ENCODE assay signal across 1 cellular context in the genomic region with DNA sequence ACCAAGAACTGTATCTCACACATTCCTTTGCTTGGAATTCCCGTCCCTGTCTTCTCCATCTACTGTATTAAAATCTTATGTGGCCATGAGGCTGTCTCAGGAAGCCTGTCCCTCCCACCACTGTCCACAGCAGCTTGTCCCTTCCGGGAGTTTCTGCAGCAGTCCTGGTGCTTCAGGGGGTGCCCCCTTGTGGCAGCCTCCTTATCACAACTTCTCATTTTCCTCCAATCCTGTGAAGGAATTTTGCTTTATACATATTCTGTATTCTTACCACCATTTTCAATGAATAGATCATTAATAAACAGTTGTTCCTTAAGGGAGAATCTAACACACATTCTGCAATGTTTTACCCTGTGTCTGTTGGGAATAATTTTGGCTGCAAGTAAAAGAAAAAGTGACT.
TF ChIP-seq lines count a peak whose summit lies in the region.

No MANE protein-coding gene starts in this region.

TF ChIP-seq in WTC11, 78 proteins besides CTCF, POLR2A, EP300 and RAD21 (continued from another document):
- TF ChIP-seq, protein P1, sequence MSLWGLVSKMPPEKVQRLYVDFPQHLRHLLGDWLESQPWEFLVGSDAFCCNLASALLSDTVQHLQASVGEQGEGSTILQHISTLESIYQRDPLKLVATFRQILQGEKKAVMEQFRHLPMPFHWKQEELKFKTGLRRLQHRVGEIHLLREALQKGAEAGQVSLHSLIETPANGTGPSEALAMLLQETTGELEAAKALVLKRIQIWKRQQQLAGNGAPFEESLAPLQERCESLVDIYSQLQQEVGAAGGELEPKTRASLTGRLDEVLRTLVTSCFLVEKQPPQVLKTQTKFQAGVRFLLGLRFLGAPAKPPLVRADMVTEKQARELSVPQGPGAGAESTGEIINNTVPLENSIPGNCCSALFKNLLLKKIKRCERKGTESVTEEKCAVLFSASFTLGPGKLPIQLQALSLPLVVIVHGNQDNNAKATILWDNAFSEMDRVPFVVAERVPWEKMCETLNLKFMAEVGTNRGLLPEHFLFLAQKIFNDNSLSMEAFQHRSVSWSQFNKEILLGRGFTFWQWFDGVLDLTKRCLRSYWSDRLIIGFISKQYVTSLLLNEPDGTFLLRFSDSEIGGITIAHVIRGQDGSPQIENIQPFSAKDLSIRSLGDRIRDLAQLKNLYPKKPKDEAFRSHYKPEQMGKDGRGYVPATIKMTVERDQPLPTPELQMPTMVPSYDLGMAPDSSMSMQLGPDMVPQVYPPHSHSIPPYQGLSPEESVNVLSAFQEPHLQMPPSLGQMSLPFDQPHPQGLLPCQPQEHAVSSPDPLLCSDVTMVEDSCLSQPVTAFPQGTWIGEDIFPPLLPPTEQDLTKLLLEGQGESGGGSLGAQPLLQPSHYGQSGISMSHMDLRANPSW (CRISPR knock-in tag; conservative IDR thresholded peaks at IDR 0.05; ENCODE audit: low read depth), result no peak
- TF ChIP-seq FOXP1 (CRISPR knock-in tag; IDR thresholded peaks at IDR 0.05; ENCODE audit: borderline replicate concordance), result no peak
- TF ChIP-seq, protein P2, sequence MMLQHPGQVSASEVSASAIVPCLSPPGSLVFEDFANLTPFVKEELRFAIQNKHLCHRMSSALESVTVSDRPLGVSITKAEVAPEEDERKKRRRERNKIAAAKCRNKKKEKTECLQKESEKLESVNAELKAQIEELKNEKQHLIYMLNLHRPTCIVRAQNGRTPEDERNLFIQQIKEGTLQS (CRISPR knock-in tag; conservative IDR thresholded peaks at IDR 0.05), result no peak
- TF ChIP-seq, protein P3, sequence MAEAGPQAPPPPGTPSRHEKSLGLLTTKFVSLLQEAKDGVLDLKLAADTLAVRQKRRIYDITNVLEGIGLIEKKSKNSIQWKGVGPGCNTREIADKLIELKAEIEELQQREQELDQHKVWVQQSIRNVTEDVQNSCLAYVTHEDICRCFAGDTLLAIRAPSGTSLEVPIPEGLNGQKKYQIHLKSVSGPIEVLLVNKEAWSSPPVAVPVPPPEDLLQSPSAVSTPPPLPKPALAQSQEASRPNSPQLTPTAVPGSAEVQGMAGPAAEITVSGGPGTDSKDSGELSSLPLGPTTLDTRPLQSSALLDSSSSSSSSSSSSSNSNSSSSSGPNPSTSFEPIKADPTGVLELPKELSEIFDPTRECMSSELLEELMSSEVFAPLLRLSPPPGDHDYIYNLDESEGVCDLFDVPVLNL (CRISPR knock-in tag; IDR thresholded peaks at IDR 0.05; ENCODE audit: borderline replicate concordance, low read depth), result no peak
- no peak for TF ChIP-seq HMGA2 (CRISPR knock-in tag; IDR thresholded peaks at IDR 0.05)
- TF ChIP-seq CREB1 (CRISPR knock-in tag; IDR thresholded peaks at IDR 0.05), result no peak
- TF ChIP-seq, protein P4, sequence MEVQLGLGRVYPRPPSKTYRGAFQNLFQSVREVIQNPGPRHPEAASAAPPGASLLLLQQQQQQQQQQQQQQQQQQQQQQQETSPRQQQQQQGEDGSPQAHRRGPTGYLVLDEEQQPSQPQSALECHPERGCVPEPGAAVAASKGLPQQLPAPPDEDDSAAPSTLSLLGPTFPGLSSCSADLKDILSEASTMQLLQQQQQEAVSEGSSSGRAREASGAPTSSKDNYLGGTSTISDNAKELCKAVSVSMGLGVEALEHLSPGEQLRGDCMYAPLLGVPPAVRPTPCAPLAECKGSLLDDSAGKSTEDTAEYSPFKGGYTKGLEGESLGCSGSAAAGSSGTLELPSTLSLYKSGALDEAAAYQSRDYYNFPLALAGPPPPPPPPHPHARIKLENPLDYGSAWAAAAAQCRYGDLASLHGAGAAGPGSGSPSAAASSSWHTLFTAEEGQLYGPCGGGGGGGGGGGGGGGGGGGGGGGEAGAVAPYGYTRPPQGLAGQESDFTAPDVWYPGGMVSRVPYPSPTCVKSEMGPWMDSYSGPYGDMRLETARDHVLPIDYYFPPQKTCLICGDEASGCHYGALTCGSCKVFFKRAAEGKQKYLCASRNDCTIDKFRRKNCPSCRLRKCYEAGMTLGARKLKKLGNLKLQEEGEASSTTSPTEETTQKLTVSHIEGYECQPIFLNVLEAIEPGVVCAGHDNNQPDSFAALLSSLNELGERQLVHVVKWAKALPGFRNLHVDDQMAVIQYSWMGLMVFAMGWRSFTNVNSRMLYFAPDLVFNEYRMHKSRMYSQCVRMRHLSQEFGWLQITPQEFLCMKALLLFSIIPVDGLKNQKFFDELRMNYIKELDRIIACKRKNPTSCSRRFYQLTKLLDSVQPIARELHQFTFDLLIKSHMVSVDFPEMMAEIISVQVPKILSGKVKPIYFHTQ (CRISPR knock-in tag; IDR thresholded peaks at IDR 0.05), result no peak
- TF ChIP-seq ZNF416 (CRISPR knock-in tag; IDR thresholded peaks at IDR 0.05), result no peak
- TF ChIP-seq, protein P5, sequence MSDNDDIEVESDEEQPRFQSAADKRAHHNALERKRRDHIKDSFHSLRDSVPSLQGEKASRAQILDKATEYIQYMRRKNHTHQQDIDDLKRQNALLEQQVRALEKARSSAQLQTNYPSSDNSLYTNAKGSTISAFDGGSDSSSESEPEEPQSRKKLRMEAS (CRISPR knock-in tag; IDR thresholded peaks at IDR 0.05), result no peak
